In genomic region chr7:71364559-71364958, GRCh38 we compare ENCODE assay signal across 21 cellular contexts.
"Had no signal": no experiment of that assay in that cellular context is flagged by ENCODE, and none has a peak within 500 bp of the region (broad histone marks: within the 10 kb centered on the region; RNA-seq: fewer than 3 reads in every experiment).

No MANE protein-coding gene starts in this region.

- H3K9me3 ChIP-seq: left ventricle myocardium inferior, lower lobe of right lung, pancreas had no signal

- H3K36me3 ChIP-seq: heart right ventricle, left ventricle myocardium inferior, lower lobe of right lung, neural progenitor cell, pancreas had no signal

- H3K36me3 Mint-ChIP-seq: memory B cell had no signal

- H3K4me3 ChIP-seq: coronary artery, heart right ventricle, left ventricle myocardium inferior, lower lobe of right lung, neural progenitor cell, pancreas, smooth muscle cell had no signal

- H3K4me1 ChIP-seq: lower lobe of right lung had no signal

- H3K4me2 ChIP-seq: neural progenitor cell, smooth muscle cell had no signal

- H3K4me3 Mint-ChIP-seq: memory B cell; natural killer cell treated with Interleukin-12 subunit alpha and Interleukin-12 subunit beta and Interleukin-15 and Interleukin-18, amount 100 ng/mL, for 72 hours; neural progenitor cell had no signal

- H3K27ac ChIP-seq: coronary artery, heart right ventricle, left ventricle myocardium inferior, lower lobe of right lung, neural progenitor cell had no signal

- H3K4me1 Mint-ChIP-seq: memory B cell, neural progenitor cell had no signal

- H3K27ac Mint-ChIP-seq: memory B cell; natural killer cell treated with Interleukin-12 subunit alpha and Interleukin-12 subunit beta and Interleukin-15 and Interleukin-18, amount 100 ng/mL, for 72 hours; neural progenitor cell; progenitor cell of endocrine pancreas had no signal

- H3K27me3 Mint-ChIP-seq: memory B cell; natural killer cell treated with Interleukin-12 subunit alpha and Interleukin-12 subunit beta and Interleukin-15 and Interleukin-18, amount 100 ng/mL, for 72 hours; progenitor cell of endocrine pancreas had no signal

- ATAC-seq: esophagus mucosa; heart right ventricle; left cardiac atrium; lower lobe of right lung; natural killer cell treated with Interleukin-12 subunit alpha and Interleukin-12 subunit beta and Interleukin-15 and Interleukin-18, amount 100 ng/mL, for 72 hours; right cardiac atrium had no signal

- H3K27me3 ChIP-seq: heart right ventricle, neural progenitor cell, pancreas had no signal

- H2AFZ ChIP-seq: neural progenitor cell had no signal

- DNase-seq: effector CD8-positive, alpha-beta T cell; heart right ventricle; hypothalamus; kidney; left cardiac atrium; left ventricle myocardium inferior; lower lobe of right lung; midbrain; nucleus accumbens; pancreas; right cardiac atrium; stimulated activated CD4-positive, alpha-beta T cell treated with anti-CD3 and anti-CD28 coated beads, Interleukin-2, amount 100 ng/mL, for 48 hours; stimulated activated naive CD4-positive, alpha-beta T cell treated with Interleukin-2 at 50 U/mL for 16 hours; trophoblast cell had no signal
